8 cellular contexts compared by ENCODE assay signal in genomic region chrX:103919336-103919682, GRCh38. TPM values are rescaled to one million over a fixed set of nuclear protein-coding genes. Genes with fewer than 3 reads are reported as not detected.
DNase-seq lines count a peak whose midpoint lies in the region; ATAC-seq and TF ChIP-seq lines count a peak whose summit lies in the region.

No MANE protein-coding gene starts in this region.

- H3K4me3 ChIP-seq in AG09309 (ENCODE audit: control insufficient read depth, low read depth, low read length) = peak overlapping the region; percentile 55
- peak overlapping the region; percentile 61 to 89 for H3K4me3 ChIP-seq in neuronal stem cell (ENCODE audit: low read length in 2 of 2)

- H3K79me1 ChIP-seq in neuronal stem cell (ENCODE audit: low read depth, low read length) = no peaks in the 10 kb centered on the region

- H2BK120ac ChIP-seq in neuronal stem cell (ENCODE audit: low read depth, low read length) = no peak overlapping the region

- peaks cover 34% of the 10 kb centered on the region for H3K4me1 Mint-ChIP-seq in activated CD4-positive, alpha-beta memory T cell treated with anti-CD3 and anti-CD28 coated beads, Interleukin-2, amount 10 ng/mL, durations not matched to agents 7 days and 5 days

- H3K9ac ChIP-seq in neuronal stem cell (ENCODE audit: low read depth, low read length, poor library complexity) = peak overlapping the region; percentile 84

- H3K9me3 ChIP-seq in neuronal stem cell (replicated peaks in 1 of 2; ENCODE audit: control insufficient read depth in 2 of 2, insufficient read depth in 1 of 2, low read depth in 1 of 2, low read length in 2 of 2) = no peaks in the 10 kb centered on the region

- H2AK5ac ChIP-seq in neuronal stem cell (ENCODE audit: low read depth, low read length) = no peak overlapping the region

- H3K36me3 Mint-ChIP-seq in activated CD4-positive, alpha-beta memory T cell treated with anti-CD3 and anti-CD28 coated beads, Interleukin-2, amount 10 ng/mL, durations not matched to agents 7 days and 5 days (ENCODE audit: low read depth) = peaks cover 28% of the 10 kb centered on the region

- CTCF ChIA-PET in activated CD4-positive, alpha-beta memory T cell treated with anti-CD3 and anti-CD28 coated beads, Interleukin-2, amount 10 ng/mL, durations not matched to agents 7 days and 5 days (lab: Charles Lee) = interaction anchor here (1.0 to 2.9 kb wide), 6 partner anchors 14 to 233 kb away, joined by 3 to 14 read pairs (median 5); partner anchors contain the start of gene MORF4L2

- DNase-seq in AG09309 (ENCODE audit: low read depth) = no peak
- peak; percentile 58 for DNase-seq in NCI-H2107 treated with DMSO at 0.1 percent for 48 hours (lab: John Stamatoyannopoulos, UW; ENCODE audit: unreplicated experiment)
- peak; percentile 40 for DNase-seq in activated CD4-positive, alpha-beta memory T cell treated with anti-CD3 and anti-CD28 coated beads, Interleukin-2, amount 10 ng/mL, durations not matched to agents 7 days and 5 days
- DNase-seq in foreskin keratinocyte = peak in 1 of 2 donors; percentile 32
- no peak for DNase-seq in neuronal stem cell (ENCODE audit: low spot score)
- DNase-seq in COR-L47 (lab: John Stamatoyannopoulos, UW) = no peak

- H3K27ac Mint-ChIP-seq in activated CD4-positive, alpha-beta memory T cell treated with anti-CD3 and anti-CD28 coated beads, Interleukin-2, amount 10 ng/mL, durations not matched to agents 7 days and 5 days = peak overlapping the region; percentile 87

- no peaks in the 10 kb centered on the region for H3K27me3 Mint-ChIP-seq in activated CD4-positive, alpha-beta memory T cell treated with anti-CD3 and anti-CD28 coated beads, Interleukin-2, amount 10 ng/mL, durations not matched to agents 7 days and 5 days

- H3K4me2 ChIP-seq in neuronal stem cell (ENCODE audit: insufficient read depth, low read length, poor library complexity, severe bottlenecking) = peak overlapping the region; percentile 57

- peaks cover 0 to 2% of the 10 kb centered on the region in 2 donors for H3K36me3 ChIP-seq in neuronal stem cell (replicated peaks in 1 of 2; ENCODE audit: control insufficient read depth in 2 of 2, insufficient read depth in 2 of 2, low read length in 2 of 2)

- ATAC-seq in GM18502 (IDR thresholded peaks at IDR 0.05; ENCODE audit: poor library complexity, unreplicated experiment) = peak; percentile 57
- peak; percentile 33 for ATAC-seq in HG02870 (IDR thresholded peaks at IDR 0.05; ENCODE audit: unreplicated experiment)
- peak; percentile 74 for ATAC-seq in foreskin keratinocyte

- peak overlapping the region; percentile 91 for H3K4me3 Mint-ChIP-seq in activated CD4-positive, alpha-beta memory T cell treated with anti-CD3 and anti-CD28 coated beads, Interleukin-2, amount 10 ng/mL, durations not matched to agents 7 days and 5 days

- H2AFZ ChIP-seq in neuronal stem cell (ENCODE audit: low read length) = peak overlapping the region; percentile 89

- WGBS in neuronal stem cell (ENCODE audit: extremely low coverage in 2 of 2, insufficient read length in 2 of 2, insufficient replicate concordance in 1 of 2), 2 donors = no CpG with 5 or more reads among the region's 9 CpGs

- POLR2A ChIA-PET in activated CD4-positive, alpha-beta memory T cell treated with anti-CD3 and anti-CD28 coated beads, Interleukin-2, amount 10 ng/mL, durations not matched to agents 7 days and 5 days (lab: Charles Lee) = interaction anchor here (1.3 to 2.9 kb wide), 6 partner anchors 88 to 276 kb away, joined by 5 to 10 read pairs (median 6); partner anchors contain the start of genes MORF4L2, RAB9B and SLC25A53

- TF ChIP-seq CTCF in AG09309 (IDR thresholded peaks at IDR 0.05; ENCODE audit: control insufficient read depth, insufficient read depth, low read depth, low read length, missing control alignments) (peak; percentile 33), foreskin keratinocyte (conservative IDR thresholded peaks at IDR 0.05) (peak; percentile 29)

- no peaks in the 10 kb centered on the region for H3K9me3 Mint-ChIP-seq in activated CD4-positive, alpha-beta memory T cell treated with anti-CD3 and anti-CD28 coated beads, Interleukin-2, amount 10 ng/mL, durations not matched to agents 7 days and 5 days

- H2BK15ac ChIP-seq in neuronal stem cell (ENCODE audit: low read length) = no peak overlapping the region

- H3K4me1 ChIP-seq in foreskin keratinocyte (no peaks in the 10 kb centered on the region), neuronal stem cell (ENCODE audit: control insufficient read depth in 2 of 2, insufficient read depth in 1 of 2, low read depth in 1 of 2, low read length in 2 of 2) (peaks cover 0 to 2% of the 10 kb centered on the region in 2 donors)

- H2BK5ac ChIP-seq in neuronal stem cell (ENCODE audit: low read length) = no peak overlapping the region

- no peak overlapping the region for H4K8ac ChIP-seq in neuronal stem cell (ENCODE audit: low read depth, low read length)

- H3K27me3 ChIP-seq in foreskin keratinocyte (no peaks in the 10 kb centered on the region), neuronal stem cell (ENCODE audit: control insufficient read depth in 3 of 3, insufficient read depth in 3 of 3, low read depth in 1 of 3, low read length in 3 of 3) (no peaks in the 10 kb centered on the region)

- H2BK12ac ChIP-seq in neuronal stem cell (ENCODE audit: low read length) = no peak overlapping the region

- H4K91ac ChIP-seq in neuronal stem cell (ENCODE audit: low read depth, low read length, poor library complexity) = no peak overlapping the region

- no peak overlapping the region for H3K14ac ChIP-seq in neuronal stem cell (ENCODE audit: low read length)

- no peak overlapping the region for H3K4ac ChIP-seq in neuronal stem cell (ENCODE audit: low read length)

- H3K27ac ChIP-seq in foreskin keratinocyte (no peak overlapping the region), neuronal stem cell (replicated peaks; ENCODE audit: low read length) (peak overlapping the region; percentile 79)

- no peak overlapping the region for H3K23ac ChIP-seq in neuronal stem cell (ENCODE audit: low read depth, low read length, poor library complexity)

- peak overlapping the region; percentile 89 for H3K18ac ChIP-seq in neuronal stem cell (ENCODE audit: low read length)

RNA-seq across cellular contexts. Expression of gene TMSB15B, which starts 43.1 kb away (rescaled TPM):
- 1 to 10 TPM; 7.3 to 7.5 TPM for total RNA-seq in activated CD4-positive, alpha-beta memory T cell treated with anti-CD3 and anti-CD28 coated beads, Interleukin-2, amount 10 ng/mL, durations not matched to agents 7 days and 5 days
- 10.3 and 11.1 TPM in 2 replicates for total RNA-seq in foreskin keratinocyte
- 16.0 and 20.0 TPM in 2 replicates for polyA plus RNA-seq in foreskin keratinocyte
- polyA plus RNA-seq in neuronal stem cell (2013, experiment 1 of 2) = 30.6 TPM
- polyA plus RNA-seq in neuronal stem cell (2013, experiment 2 of 2) = 32.1 TPM

Comparison
In these comparisons a context has a peak if more than half of its experiments do, and no peak if none do; other contexts are left out.
1. DNase-seq: peak in NCI-H2107 treated with DMSO at 0.1 percent for 48 hours (single experiment) and activated CD4-positive, alpha-beta memory T cell treated with anti-CD3 and anti-CD28 coated beads, Interleukin-2, amount 10 ng/mL, durations not matched to agents 7 days and 5 days (single experiment); none in AG09309 (single experiment), neuronal stem cell (single experiment) and COR-L47 (single experiment).
2. Peak in every context shown above with its lines, with median percentiles within 50 percentile points of each other: ATAC-seq.